In the genomic region with DNA sequence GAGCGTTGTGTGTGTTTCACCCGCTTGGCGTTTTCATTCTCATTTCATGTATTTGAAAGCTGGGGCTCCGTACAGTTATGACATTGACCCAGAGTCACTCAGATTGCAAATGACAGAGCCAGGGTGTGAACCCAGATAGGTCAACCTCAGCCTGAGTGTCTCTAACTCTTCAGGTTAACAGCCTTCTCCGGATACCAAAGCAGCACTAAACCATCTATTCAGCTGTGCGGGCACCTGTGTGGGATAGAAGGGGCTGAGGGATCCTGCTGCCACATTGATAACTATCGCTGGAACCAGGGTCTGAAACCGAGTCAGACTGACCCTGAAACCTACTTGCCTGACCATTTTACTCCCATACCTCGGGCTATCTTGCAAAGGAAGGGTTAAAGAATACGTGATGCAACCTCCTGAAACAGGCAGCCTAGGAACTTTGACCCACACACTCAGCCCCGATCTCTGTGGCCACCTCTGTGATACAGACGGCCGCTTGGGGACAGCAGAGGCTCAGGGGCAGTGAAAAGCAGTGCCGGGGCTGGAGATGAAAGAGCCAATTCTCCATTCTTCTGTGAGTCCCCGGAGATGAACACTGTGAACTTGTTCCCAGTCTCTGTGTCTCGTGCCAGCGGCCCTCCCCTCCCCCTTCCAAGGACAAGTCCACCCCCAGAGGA, we compare ENCODE assay signal across 1 cellular context.
TF ChIP-seq lines count a peak whose summit lies in the region.

No MANE protein-coding gene starts in this region.

TF ChIP-seq in HepG2, 621 proteins besides CTCF, POLR2A, EP300 and RAD21 (continued from another document and continues in another):
- TF ChIP-seq ZMAT3 (CRISPR knock-in tag; conservative IDR thresholded peaks at IDR 0.05) (no peak), ZNF737 (CRISPR knock-in tag; IDR thresholded peaks at IDR 0.05; ENCODE audit: borderline replicate concordance) (peak; percentile 81; the same call in 1 of the 2 replicates), ZNF704 (CRISPR knock-in tag; IDR thresholded peaks at IDR 0.05; ENCODE audit: borderline replicate concordance) (no peak), KLF16 (CRISPR knock-in tag; IDR thresholded peaks at IDR 0.05) (peak in 1 of 2 experiments; percentile 98; a peak in 2 of 4 replicates), CBX5 (CRISPR knock-in tag; IDR thresholded peaks at IDR 0.05; ENCODE audit: borderline replicate concordance) (peak; percentile 99), KLF11 (CRISPR knock-in tag; IDR thresholded peaks at IDR 0.05) (peak; percentile 83), HCFC1 (IDR thresholded peaks at IDR 0.05; ENCODE audit: low read depth, low read length) (no peak), NFYB (CRISPR knock-in tag; IDR thresholded peaks at IDR 0.05) (no peak), KDM5A (IDR thresholded peaks at IDR 0.05; ENCODE audit: borderline replicate concordance, low read length) (no peak), GPBP1L1 (CRISPR knock-in tag; IDR thresholded peaks at IDR 0.05) (no peak), ZNF234 (CRISPR knock-in tag; conservative IDR thresholded peaks at IDR 0.05) (no peak), DMTF1 (CRISPR knock-in tag; IDR thresholded peaks at IDR 0.05) (no peak), SNAPC5 (CRISPR knock-in tag; IDR thresholded peaks at IDR 0.05; ENCODE audit: borderline replicate concordance) (no peak), ZNF3 (CRISPR knock-in tag; IDR thresholded peaks at IDR 0.05) (0 out of 2 replicates have a peak, but pooled peaks have one; percentile 25), TFDP2 (CRISPR knock-in tag; IDR thresholded peaks at IDR 0.05) (peak; percentile 48; the same call in 1 of the 2 replicates), CSRNP2 (CRISPR knock-in tag; conservative IDR thresholded peaks at IDR 0.05; ENCODE audit: low read depth) (no peak), ELF4 (CRISPR knock-in tag; IDR thresholded peaks at IDR 0.05; ENCODE audit: borderline replicate concordance) (no peak), TEAD3 (CRISPR knock-in tag; optimal IDR thresholded peaks at IDR 0.05; ENCODE audit: borderline replicate concordance) (peak; percentile 78), YEATS2 (CRISPR knock-in tag; IDR thresholded peaks at IDR 0.05; ENCODE audit: borderline replicate concordance) (peak; percentile 62; the same call in 1 of the 2 replicates), ZFP36 (IDR thresholded peaks at IDR 0.05; ENCODE audit: borderline replicate concordance, low read depth, low read length, partially characterized antibody) (peak; percentile 22), ZNF792 (CRISPR knock-in tag; IDR thresholded peaks at IDR 0.05) (peak; percentile 93), REST (IDR thresholded peaks at IDR 0.05; ENCODE audit: borderline replicate concordance in 1 of 2, low read depth in 1 of 2, low read length in 2 of 2) (0 out of 4 replicates have a peak, but pooled peaks of 1 of the 2 experiments have one; percentile 26), CHCHD3 (CRISPR knock-in tag; IDR thresholded peaks at IDR 0.05) (no peak), ZNF331 (CRISPR knock-in tag; IDR thresholded peaks at IDR 0.05) (peak; percentile 93), MED1 (CRISPR knock-in tag; IDR thresholded peaks at IDR 0.05) (peak; percentile 88), ZNF577 (CRISPR knock-in tag; IDR thresholded peaks at IDR 0.05; ENCODE audit: borderline replicate concordance, low read depth) (no peak), ZNF709 (CRISPR knock-in tag; IDR thresholded peaks at IDR 0.05) (peak; percentile 77; the same call in 1 of the 2 replicates), KLF15 (CRISPR knock-in tag; IDR thresholded peaks at IDR 0.05; ENCODE audit: borderline replicate concordance) (0 out of 2 replicates have a peak, but pooled peaks have one; percentile 42), ZNF20 (CRISPR knock-in tag; IDR thresholded peaks at IDR 0.05) (no peak), ZNF552 (CRISPR knock-in tag; IDR thresholded peaks at IDR 0.05; ENCODE audit: borderline replicate concordance) (no peak), CBFB (CRISPR knock-in tag; IDR thresholded peaks at IDR 0.05) (peak; percentile 94), ZNF547 (CRISPR knock-in tag; IDR thresholded peaks at IDR 0.05) (peak; percentile 80; the same call in 1 of the 2 replicates), REPIN1 (CRISPR knock-in tag; IDR thresholded peaks at IDR 0.05; ENCODE audit: borderline replicate concordance, low read depth) (peak; percentile 98; the same call in 1 of the 2 replicates), ZSCAN30 (CRISPR knock-in tag; IDR thresholded peaks at IDR 0.05) (no peak), ZNF589 (CRISPR knock-in tag; conservative IDR thresholded peaks at IDR 0.05) (no peak), ZNF441 (CRISPR knock-in tag; IDR thresholded peaks at IDR 0.05; ENCODE audit: borderline replicate concordance) (0 out of 2 replicates have a peak, but pooled peaks have one; percentile 36), ZNF530 (CRISPR knock-in tag; IDR thresholded peaks at IDR 0.05; ENCODE audit: low read depth) (no peak), ZNF749 (CRISPR knock-in tag; IDR thresholded peaks at IDR 0.05; ENCODE audit: borderline replicate concordance) (0 out of 2 replicates have a peak, but pooled peaks have one; percentile 25)
- TF ChIP-seq, protein P1, sequence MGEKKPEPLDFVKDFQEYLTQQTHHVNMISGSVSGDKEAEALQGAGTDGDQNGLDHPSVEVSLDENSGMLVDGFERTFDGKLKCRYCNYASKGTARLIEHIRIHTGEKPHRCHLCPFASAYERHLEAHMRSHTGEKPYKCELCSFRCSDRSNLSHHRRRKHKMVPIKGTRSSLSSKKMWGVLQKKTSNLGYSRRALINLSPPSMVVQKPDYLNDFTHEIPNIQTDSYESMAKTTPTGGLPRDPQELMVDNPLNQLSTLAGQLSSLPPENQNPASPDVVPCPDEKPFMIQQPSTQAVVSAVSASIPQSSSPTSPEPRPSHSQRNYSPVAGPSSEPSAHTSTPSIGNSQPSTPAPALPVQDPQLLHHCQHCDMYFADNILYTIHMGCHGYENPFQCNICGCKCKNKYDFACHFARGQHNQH (CRISPR knock-in tag; IDR thresholded peaks at IDR 0.05), result peak; percentile 95
- TF ChIP-seq, protein P2, sequence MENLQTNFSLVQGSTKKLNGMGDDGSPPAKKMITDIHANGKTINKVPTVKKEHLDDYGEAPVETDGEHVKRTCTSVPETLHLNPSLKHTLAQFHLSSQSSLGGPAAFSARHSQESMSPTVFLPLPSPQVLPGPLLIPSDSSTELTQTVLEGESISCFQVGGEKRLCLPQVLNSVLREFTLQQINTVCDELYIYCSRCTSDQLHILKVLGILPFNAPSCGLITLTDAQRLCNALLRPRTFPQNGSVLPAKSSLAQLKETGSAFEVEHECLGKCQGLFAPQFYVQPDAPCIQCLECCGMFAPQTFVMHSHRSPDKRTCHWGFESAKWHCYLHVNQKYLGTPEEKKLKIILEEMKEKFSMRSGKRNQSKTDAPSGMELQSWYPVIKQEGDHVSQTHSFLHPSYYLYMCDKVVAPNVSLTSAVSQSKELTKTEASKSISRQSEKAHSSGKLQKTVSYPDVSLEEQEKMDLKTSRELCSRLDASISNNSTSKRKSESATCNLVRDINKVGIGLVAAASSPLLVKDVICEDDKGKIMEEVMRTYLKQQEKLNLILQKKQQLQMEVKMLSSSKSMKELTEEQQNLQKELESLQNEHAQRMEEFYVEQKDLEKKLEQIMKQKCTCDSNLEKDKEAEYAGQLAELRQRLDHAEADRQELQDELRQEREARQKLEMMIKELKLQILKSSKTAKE (CRISPR knock-in tag; IDR thresholded peaks at IDR 0.05; ENCODE audit: borderline replicate concordance), result peak; percentile 56; the same call in 1 of the 2 replicates
- TF ChIP-seq, protein P3, sequence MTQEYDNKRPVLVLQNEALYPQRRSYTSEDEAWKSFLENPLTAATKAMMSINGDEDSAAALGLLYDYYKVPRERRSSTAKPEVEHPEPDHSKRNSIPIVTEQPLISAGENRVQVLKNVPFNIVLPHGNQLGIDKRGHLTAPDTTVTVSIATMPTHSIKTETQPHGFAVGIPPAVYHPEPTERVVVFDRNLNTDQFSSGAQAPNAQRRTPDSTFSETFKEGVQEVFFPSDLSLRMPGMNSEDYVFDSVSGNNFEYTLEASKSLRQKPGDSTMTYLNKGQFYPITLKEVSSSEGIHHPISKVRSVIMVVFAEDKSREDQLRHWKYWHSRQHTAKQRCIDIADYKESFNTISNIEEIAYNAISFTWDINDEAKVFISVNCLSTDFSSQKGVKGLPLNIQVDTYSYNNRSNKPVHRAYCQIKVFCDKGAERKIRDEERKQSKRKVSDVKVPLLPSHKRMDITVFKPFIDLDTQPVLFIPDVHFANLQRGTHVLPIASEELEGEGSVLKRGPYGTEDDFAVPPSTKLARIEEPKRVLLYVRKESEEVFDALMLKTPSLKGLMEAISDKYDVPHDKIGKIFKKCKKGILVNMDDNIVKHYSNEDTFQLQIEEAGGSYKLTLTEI (CRISPR knock-in tag; conservative IDR thresholded peaks at IDR 0.05), result no peak
